Comparison of ENCODE assay signal across 8 cellular contexts in the genomic region with DNA sequence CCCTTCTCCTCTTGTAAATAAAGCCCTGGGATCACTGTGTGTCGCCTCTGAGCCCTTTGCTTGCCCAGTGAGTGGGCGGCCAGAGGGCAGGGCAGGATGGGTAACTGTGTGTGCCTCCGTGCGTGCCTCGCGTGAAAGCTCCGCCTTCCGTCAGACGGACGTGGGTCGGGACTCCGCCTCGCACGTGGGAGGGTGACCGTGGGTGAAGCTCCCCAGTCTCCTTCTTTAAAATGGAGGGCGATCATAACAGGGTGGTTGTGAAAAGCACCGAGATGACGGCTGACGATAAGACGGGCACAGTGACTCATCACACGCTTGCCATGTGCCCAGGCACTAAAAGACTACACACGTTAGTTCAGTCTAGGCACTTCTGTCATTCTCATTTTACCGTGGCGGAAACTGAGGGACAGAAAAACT. TPM values are rescaled to one million over a fixed set of nuclear protein-coding genes. Genes with fewer than 3 reads are reported as not detected.
DNase-seq lines count a peak whose midpoint lies in the region; ATAC-seq and TF ChIP-seq lines count a peak whose summit lies in the region.

No MANE protein-coding gene starts in this region.

- no peaks in the 10 kb centered on the region for H3K9me3 ChIP-seq in right cardiac atrium (ENCODE audit: control insufficient read depth, low read length)
- no peaks in the 10 kb centered on the region for H3K9me3 ChIP-seq in spleen

- peak overlapping the region; percentile 28 for H3K27ac ChIP-seq in right cardiac atrium (ENCODE audit: low read length)
- H3K27ac ChIP-seq in spleen = peak overlapping the region; percentile 80 to 99 (median 93)

- WGBS in right cardiac atrium = 38% methylated on average over 24 of the region's 24 CpGs
- 19 to 31% (median 23%) methylated on average over 23 to 24 of the region's 24 CpGs for WGBS in spleen, 5 donors

- peaks cover 0 to 68% (median 51%) of the 10 kb centered on the region in 6 donors for H3K36me3 ChIP-seq in spleen

- TF ChIP-seq CTCF in spleen (IDR thresholded peaks at IDR 0.05 in 8 of 11, conservative IDR thresholded peaks at IDR 0.05 in 3 of 11) = no peak

- ATAC-seq in right cardiac atrium = peak; percentile 13 to 17
- ATAC-seq in HG02973 (IDR thresholded peaks at IDR 0.05; ENCODE audit: unreplicated experiment) = no peak

- DNase-seq in GOT3 (lab: John Stamatoyannopoulos, UW) (peak; percentile 11), RPMI7951 (ENCODE audit: low read depth) (peak; percentile 81), right cardiac atrium (peak; percentile 70 to 86 (median 81)), spleen (peak; percentile 95), NCI-H1092 treated with DMSO at 0.1 percent for 48 hours (lab: John Stamatoyannopoulos, UW) (no peak), medulla oblongata (ENCODE audit: extremely low spot score) (no peak)
- DNase-seq in activated gamma-delta T cell treated with anti-CD3 and anti-CD28 coated beads, Interleukin-2, amount 50 U/mL, for 16 hours (ENCODE audit: low read depth) = peak; percentile 90

- no peak for TF ChIP-seq POLR2A in spleen (IDR thresholded peaks at IDR 0.05)

- no peak overlapping the region for H3K4me3 ChIP-seq in right cardiac atrium (ENCODE audit: low read length)
- H3K4me3 ChIP-seq in spleen = peak overlapping the region in 2 of 8 donors; percentile 17 to 97

- H3K27me3 ChIP-seq in right cardiac atrium (ENCODE audit: control insufficient read depth, insufficient read depth) = no peaks in the 10 kb centered on the region
- H3K27me3 ChIP-seq in spleen (replicated peaks in 1 of 7) = no peaks in the 10 kb centered on the region

- peaks cover 5% of the 10 kb centered on the region for H3K4me1 ChIP-seq in right cardiac atrium (ENCODE audit: control insufficient read depth, insufficient read depth, low read length)
- peaks cover 68 to 96% (median 84%) of the 10 kb centered on the region in 6 donors for H3K4me1 ChIP-seq in spleen

- intact Hi-C loops in right cardiac atrium (cut with DNase I) (no loop called here), spleen (cut with DNase I; ENCODE audit: low total_unique reads) (loop anchor here (10.0 kb wide), 1 partner anchor 96 kb away; the partner anchor contains the start of gene TPI1)

RNA-seq across cellular contexts. Expression of gene PHB2, which starts 9.2 kb away (rescaled TPM):
- total RNA-seq in RPMI7951 (2014; rRNA removed; shearing (Covaris generic)) = 263 and 303 TPM in 2 replicates
- total RNA-seq in right cardiac atrium = 100 to 1,000 TPM; 137 to 159 (median 142) TPM
- polyA plus RNA-seq in right cardiac atrium = 127 TPM
- total RNA-seq in spleen = 100 to 1,000 TPM; 127 to 143 (median 133) TPM
- 100 to 1,000 TPM; 166 to 199 (median 177) TPM for polyA plus RNA-seq in spleen

RNA-seq across cellular contexts. Expression of gene EMG1, which starts 9.4 kb away (rescaled TPM):
- 68.5 and 72.8 TPM in 2 replicates for total RNA-seq in RPMI7951 (2014; rRNA removed; shearing (Covaris generic))
- total RNA-seq in right cardiac atrium = 10 to 100 TPM; 33.7 to 40.2 (median 38.1) TPM
- 26.0 TPM for polyA plus RNA-seq in right cardiac atrium
- total RNA-seq in spleen = 10 to 100 TPM; 19.9 to 56.3 (median 44.0) TPM
- polyA plus RNA-seq in spleen = 10 to 100 TPM; 23.6 to 38.3 (median 37.1) TPM

RNA-seq across cellular contexts. Expression of gene PTPN6, which starts 10.1 kb away (rescaled TPM):
- 0.24 TPM in 1 of 2 replicates, not detected in the other for total RNA-seq in RPMI7951 (2014; rRNA removed; shearing (Covaris generic))
- total RNA-seq in right cardiac atrium = 10 to 100 TPM in 2 of 4 donors, 1 to 10 TPM in 2; 7.7 to 12.1 (median 9.3) TPM
- 5.9 TPM for polyA plus RNA-seq in right cardiac atrium
- total RNA-seq in spleen = 100 to 1,000 TPM; 314 to 431 (median 423) TPM
- 100 to 1,000 TPM; 398 to 713 (median 604) TPM for polyA plus RNA-seq in spleen

RNA-seq across cellular contexts. Expression of gene C12orf57, which starts 17.5 kb away (rescaled TPM):
- total RNA-seq in RPMI7951 (2014; rRNA removed; shearing (Covaris generic)) = 245 and 274 TPM in 2 replicates
- total RNA-seq in right cardiac atrium = 100 to 1,000 TPM; 262 to 339 (median 272) TPM
- polyA plus RNA-seq in right cardiac atrium = 441 TPM
- total RNA-seq in spleen = 100 to 1,000 TPM in 6 of 7 donors, 10 to 100 TPM in 1; 79.2 to 364 (median 116) TPM
- polyA plus RNA-seq in spleen = 100 to 1,000 TPM; 181 to 323 (median 242) TPM

RNA-seq across cellular contexts. Expression of gene RNU7-1, which starts 17.7 kb away (rescaled TPM):
- not detected in 2 replicates for total RNA-seq in RPMI7951 (2014; rRNA removed; shearing (Covaris generic))
- not detected for total RNA-seq in right cardiac atrium
- polyA plus RNA-seq in right cardiac atrium = not detected
- total RNA-seq in spleen = not detected
- polyA plus RNA-seq in spleen = not detected

Comparison
In these comparisons a context has a peak if more than half of its experiments do, and no peak if none do; other contexts are left out.
1. DNase-seq: peak in GOT3 (single experiment), RPMI7951 (single experiment), activated gamma-delta T cell treated with anti-CD3 and anti-CD28 coated beads, Interleukin-2, amount 50 U/mL, for 16 hours (single experiment), right cardiac atrium (3 of 3) and spleen (single experiment); none in NCI-H1092 treated with DMSO at 0.1 percent for 48 hours (single experiment) and medulla oblongata (single experiment).
2. RNA of gene PTPN6, which starts 10.1 kb away (total RNA-seq): 314 to 431 TPM in spleen; 7.7 to 12.1 TPM in right cardiac atrium and 0.24 TPM in RPMI7951; every median in the first group is over 10 times any median in the second.